Comparison of ENCODE assay signal across 13 cellular contexts in genomic region chr1:225004396-225004795, GRCh38.
DNase-seq lines count a peak whose midpoint lies in the region; ATAC-seq and TF ChIP-seq lines count a peak whose summit lies in the region.
"Had no signal": no experiment of that assay in that cellular context is flagged by ENCODE, and none has a peak within 500 bp of the region (broad histone marks: within the 10 kb centered on the region; RNA-seq: fewer than 3 reads in every experiment).

No MANE protein-coding gene starts in this region.

- no peaks in the 10 kb centered on the region for H3F3A ChIP-seq in SK-N-SH (replicated peaks; ENCODE audit: insufficient read depth)

- peaks cover 3 to 13% of the 10 kb centered on the region in 2 experiments for H3K36me3 ChIP-seq in SK-N-SH (replicated peaks in 1 of 2; ENCODE audit: control insufficient read depth in 1 of 2, insufficient read depth in 2 of 2, low read length in 1 of 2)
- H3K36me3 ChIP-seq in OCI-LY7 (ENCODE audit: insufficient read depth, low read length) = no peaks in the 10 kb centered on the region
- peaks cover 3% of the 10 kb centered on the region for H3K36me3 ChIP-seq in endodermal cell (ENCODE audit: control insufficient read depth, insufficient read depth, low read length)

- DNase-seq in SK-N-SH (peak; percentile 0), OCI-LY7 (ENCODE audit: low spot score) (no peak), endodermal cell (no peak), progenitor cell of endocrine pancreas (ENCODE audit: low spot score, unreplicated experiment) (no peak)
- no peak for DNase-seq in activated T-cell treated with anti-CD3 and anti-CD28 coated beads, Interleukin-2, amount 50 U/mL, for 24 hours
- DNase-seq in activated CD4-positive, alpha-beta T cell treated with anti-CD3 and anti-CD28 coated beads for 48 hours = no peak
- DNase-seq: anterior cingulate cortex; effector memory CD4-positive, alpha-beta T cell; NCI-H446 treated with DMSO at 0.1 percent for 48 hours had no signal

- BruUV-seq in OCI-LY7 (replicated peaks; lab: Mats Ljungman, UMichigan) = no TSS peak

- H3K4me2 ChIP-seq in SK-N-SH (no peak overlapping the region), OCI-LY7 (ENCODE audit: low read length) (no peak overlapping the region)

- H3K4me1 Mint-ChIP-seq in endodermal cell (no peaks in the 10 kb centered on the region), progenitor cell of endocrine pancreas (ENCODE audit: low read depth) (no peaks in the 10 kb centered on the region)
- no peaks in the 10 kb centered on the region for H3K4me1 Mint-ChIP-seq in activated T-cell treated with anti-CD3 and anti-CD28 coated beads, Interleukin-2, amount 50 U/mL, for 24 hours (ENCODE audit: low read depth)

- H3K9me3 Mint-ChIP-seq in endodermal cell (peaks cover 49% of the 10 kb centered on the region), progenitor cell of endocrine pancreas (ENCODE audit: low read depth) (peaks cover 32% of the 10 kb centered on the region)
- peaks cover 6% of the 10 kb centered on the region for H3K9me3 Mint-ChIP-seq in activated T-cell treated with anti-CD3 and anti-CD28 coated beads, Interleukin-2, amount 50 U/mL, for 24 hours

- ATAC-seq in SK-N-SH treated with all-trans-retinoic acid at 6 μM for 48 hours (no peak), HG02885 (IDR thresholded peaks at IDR 0.05; ENCODE audit: poor library complexity, unreplicated experiment) (no peak)

- H3K27ac Mint-ChIP-seq in endodermal cell (no peak overlapping the region), progenitor cell of endocrine pancreas (no peak overlapping the region)
- H3K27ac Mint-ChIP-seq in activated T-cell treated with anti-CD3 and anti-CD28 coated beads, Interleukin-2, amount 50 U/mL, for 24 hours = no peak overlapping the region
- H3K27ac Mint-ChIP-seq: activated T-helper 1 cell treated with anti-CD3 and anti-CD28 coated beads, Interleukin-12 subunit alpha, Interleukin-12 subunit beta, Interleukin-2, Interleukin-4 antibody, amounts not matched to agents 30 ng/mL and 10 ng/mL and 1 ng/mL, durations not matched to agents 14 hours and 24 hours and 36 hours; T-helper 2 cell treated with Interferon-gamma antibody and Interleukin-4, amounts not matched to agents 5 μg/mL and 100 μg/mL, for 36 hours had no signal

- H3K9me3 ChIP-seq in SK-N-SH (peaks cover 3% of the 10 kb centered on the region; the same call in 1 of the 2 replicates), OCI-LY7 (ENCODE audit: low read length) (no peaks in the 10 kb centered on the region), endodermal cell (ENCODE audit: control insufficient read depth, low read length) (peaks cover 46% of the 10 kb centered on the region)

- no peak for TF ChIP-seq EP300 in SK-N-SH (IDR thresholded peaks at IDR 0.05; ENCODE audit: borderline replicate concordance in 1 of 2, low read depth in 1 of 2, low read length in 1 of 2)

- H4K20me1 ChIP-seq in SK-N-SH (ENCODE audit: insufficient read depth) (no peaks in the 10 kb centered on the region), OCI-LY7 (ENCODE audit: insufficient read depth, low read length) (no peaks in the 10 kb centered on the region)

- H3K9ac ChIP-seq in SK-N-SH (no peak overlapping the region), endodermal cell (ENCODE audit: extremely low read depth, low read length, poor library complexity, severe bottlenecking) (no peak overlapping the region)

- TF ChIP-seq CTCF in SK-N-SH (IDR thresholded peaks at IDR 0.05) (peak; percentile 27; the same call in 1 of the 2 replicates), OCI-LY7 (conservative IDR thresholded peaks at IDR 0.05; ENCODE audit: low read length) (peak; percentile 45), endodermal cell (conservative IDR thresholded peaks at IDR 0.05) (peak; percentile 74), progenitor cell of endocrine pancreas (IDR thresholded peaks at IDR 0.05; ENCODE audit: unreplicated experiment) (peak; percentile 24)

- H3K4me1 ChIP-seq in SK-N-SH (ENCODE audit: control insufficient read depth in 1 of 2, insufficient read depth in 2 of 2, low read depth in 1 of 2, low read length in 1 of 2) (no peaks in the 10 kb centered on the region), OCI-LY7 (ENCODE audit: insufficient read depth, low read length, poor library complexity, severe bottlenecking) (no peaks in the 10 kb centered on the region), endodermal cell (ENCODE audit: control insufficient read depth, insufficient read depth, low read length) (no peaks in the 10 kb centered on the region)

- H2AFZ ChIP-seq in SK-N-SH (ENCODE audit: low read depth) (no peak overlapping the region), OCI-LY7 (ENCODE audit: low read length) (no peak overlapping the region)

- 100% methylated on average over 1 of the region's 1 CpG for WGBS in SK-N-SH (ENCODE audit: low lambda C conversion rate)
- 80 to 94% methylated on average over 1 of the region's 1 CpG for WGBS in endodermal cell (ENCODE audit: insufficient coverage in 1 of 2, insufficient read length in 1 of 2), 2 experiments

- H3K27me3 ChIP-seq in SK-N-SH (ENCODE audit: insufficient read depth) (no peaks in the 10 kb centered on the region), endodermal cell (ENCODE audit: control insufficient read depth, insufficient read depth, low read length, poor library complexity, severe bottlenecking) (no peaks in the 10 kb centered on the region)

- H3K79me2 ChIP-seq in SK-N-SH (ENCODE audit: insufficient read depth) (no peaks in the 10 kb centered on the region), OCI-LY7 (ENCODE audit: insufficient read depth, low read depth, low read length) (no peaks in the 10 kb centered on the region)

- TF ChIP-seq RAD21 in SK-N-SH (IDR thresholded peaks at IDR 0.05; ENCODE audit: low read length) = no peak

- H3K36me3 Mint-ChIP-seq in endodermal cell (ENCODE audit: low read depth) = peaks cover 39% of the 10 kb centered on the region
- H3K36me3 Mint-ChIP-seq in progenitor cell of endocrine pancreas (ENCODE audit: insufficient read depth) = peaks cover 49% of the 10 kb centered on the region
- no peaks in the 10 kb centered on the region for H3K36me3 Mint-ChIP-seq in activated T-cell treated with anti-CD3 and anti-CD28 coated beads, Interleukin-2, amount 50 U/mL, for 24 hours (ENCODE audit: low read depth)

- no peak overlapping the region for H3K27ac ChIP-seq in SK-N-SH (ENCODE audit: low read depth in 2 of 2, low read length in 1 of 2)
- no peak overlapping the region for H3K27ac ChIP-seq in OCI-LY7 (ENCODE audit: low read depth, low read length, poor library complexity, severe bottlenecking)
- no peak overlapping the region for H3K27ac ChIP-seq in endodermal cell (ENCODE audit: low read depth, low read length)

- H3K9me2 ChIP-seq in SK-N-SH (no peaks in the 10 kb centered on the region), OCI-LY7 (ENCODE audit: insufficient read depth, low read length) (no peaks in the 10 kb centered on the region)

- intact Hi-C loops in OCI-LY7 (cut with micrococcal nuclease; ENCODE audit: unreplicated experiment) = no loop called here

- CTCF ChIA-PET in SK-N-SH (lab: Yijun Ruan, JAX) (no interaction called here), OCI-LY7 (lab: Charles Lee; ENCODE audit: unreplicated experiment) (no interaction called here)

- no peaks in the 10 kb centered on the region for H3K27me3 Mint-ChIP-seq in endodermal cell (ENCODE audit: insufficient read depth)
- H3K27me3 Mint-ChIP-seq in progenitor cell of endocrine pancreas = no peaks in the 10 kb centered on the region
- peaks cover 15% of the 10 kb centered on the region for H3K27me3 Mint-ChIP-seq in activated T-cell treated with anti-CD3 and anti-CD28 coated beads, Interleukin-2, amount 50 U/mL, for 24 hours

- POLR2A ChIA-PET in SK-N-SH (lab: Yijun Ruan, JAX) (no interaction called here), OCI-LY7 (lab: Charles Lee) (no interaction called here)

- H3K4me3 Mint-ChIP-seq in endodermal cell (no peak overlapping the region), progenitor cell of endocrine pancreas (ENCODE audit: low read depth) (no peak overlapping the region)
- H3K4me3 Mint-ChIP-seq in activated T-cell treated with anti-CD3 and anti-CD28 coated beads, Interleukin-2, amount 50 U/mL, for 24 hours = no peak overlapping the region
- H3K4me3 Mint-ChIP-seq: activated T-helper 1 cell treated with anti-CD3 and anti-CD28 coated beads, Interleukin-12 subunit alpha, Interleukin-12 subunit beta, Interleukin-2, Interleukin-4 antibody, amounts not matched to agents 30 ng/mL and 10 ng/mL and 1 ng/mL, durations not matched to agents 14 hours and 24 hours and 36 hours; T-helper 2 cell treated with Interferon-gamma antibody and Interleukin-4, amounts not matched to agents 5 μg/mL and 100 μg/mL, for 36 hours had no signal

- H3K4me3 ChIP-seq in SK-N-SH (ENCODE audit: low read depth in 2 of 2, low read length in 1 of 2) (no peak overlapping the region), OCI-LY7 (ENCODE audit: low read depth, low read length, poor library complexity, severe bottlenecking) (no peak overlapping the region), endodermal cell (ENCODE audit: low read length) (no peak overlapping the region)

TF ChIP-seq in SK-N-SH, 30 proteins besides CTCF, POLR2A, EP300 and RAD21:
- no peak for TF ChIP-seq TAF1 (IDR thresholded peaks at IDR 0.05; ENCODE audit: borderline replicate concordance, low read depth, low read length)

TF ChIP-seq in SK-N-SH treated with all-trans-retinoic acid at 6 μM for 48 hours, 23 proteins besides CTCF, POLR2A, EP300 and RAD21 (continues in another document):
- TF ChIP-seq ZNF565 (CRISPR knock-in tag; conservative IDR thresholded peaks at IDR 0.05; ENCODE audit: low read depth) (no peak), TSHZ2 (CRISPR knock-in tag; IDR thresholded peaks at IDR 0.05) (no peak)

Comparison
In these comparisons a context has a peak if more than half of its experiments do, and no peak if none do; other contexts are left out.
1. CTCF ChIP-seq: peak in every context shown above with its lines; median percentile 74 in endodermal cell; 45 in OCI-LY7; 27 in SK-N-SH; 24 in progenitor cell of endocrine pancreas.